Comparison of ENCODE assay signal across 18 cellular contexts in the genomic region with DNA sequence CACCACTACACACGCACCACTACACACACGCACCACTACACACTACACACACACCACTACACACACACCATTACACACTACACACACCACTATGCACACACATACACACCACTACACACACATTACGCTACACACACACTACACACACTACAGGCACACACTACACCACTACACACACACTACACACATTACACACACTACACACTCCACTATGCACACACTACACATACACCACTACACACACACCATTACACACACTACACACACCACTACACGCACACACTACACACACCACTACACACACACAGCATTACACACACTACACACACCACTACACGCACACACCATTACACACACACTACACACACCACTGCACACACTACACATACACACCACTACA. TPM values are rescaled to one million over a fixed set of nuclear protein-coding genes. Genes with fewer than 3 reads are reported as not detected.
DNase-seq lines count a peak whose midpoint lies in the region; ATAC-seq, FAIRE-seq and TF ChIP-seq lines count a peak whose summit lies in the region.
"Had no signal": no experiment of that assay in that cellular context is flagged by ENCODE, and none has a peak within 500 bp of the region (broad histone marks: within the 10 kb centered on the region; RNA-seq: fewer than 3 reads in every experiment).

No MANE protein-coding gene starts in this region.

- H3K9me3 ChIP-seq in IMR-90 (ENCODE audit: control insufficient read depth, insufficient read depth, low read length) (no peaks in the 10 kb centered on the region), K562 (replicated peaks; ENCODE audit: control insufficient read depth, insufficient read depth, low read depth, low read length) (peaks cover 23% of the 10 kb centered on the region), neuronal stem cell (replicated peaks in 1 of 2; ENCODE audit: control insufficient read depth in 2 of 2, insufficient read depth in 1 of 2, low read depth in 1 of 2, low read length in 2 of 2) (peaks cover 5 to 26% of the 10 kb centered on the region in 2 donors)

- H3K14ac ChIP-seq in IMR-90 (replicated peaks; ENCODE audit: low read depth, low read length) (no peak overlapping the region), neuronal stem cell (ENCODE audit: low read length) (no peak overlapping the region)

- no peak overlapping the region for H2BK12ac ChIP-seq in neuronal stem cell (ENCODE audit: low read length)

- in situ Hi-C loops in IMR-90 (cut with MboI; ENCODE audit: low sequenced_read_pairs), result no loop called here
- in situ Hi-C loops in K562 (cut with MboI), result no loop called here

- no peak overlapping the region for H2BK20ac ChIP-seq in IMR-90 (ENCODE audit: low read depth, low read length)

- no peak overlapping the region for H3K4ac ChIP-seq in IMR-90 (ENCODE audit: low read depth, low read length)
- no peak overlapping the region for H3K4ac ChIP-seq in neuronal stem cell (ENCODE audit: low read length)

- H3K27me3 ChIP-seq in IMR-90 (ENCODE audit: control insufficient read depth, insufficient read depth, low read length), result peaks cover 2% of the 10 kb centered on the region; the same call in 1 of the 2 replicates
- H3K27me3 ChIP-seq in K562 (ENCODE audit: control insufficient read depth in 2 of 2, insufficient read depth in 2 of 2, low read length in 2 of 2), result no peaks in the 10 kb centered on the region; a peak in 1 of 5 replicates
- no peaks in the 10 kb centered on the region for H3K27me3 ChIP-seq in neuronal stem cell (ENCODE audit: control insufficient read depth in 3 of 3, insufficient read depth in 3 of 3, low read depth in 1 of 3, low read length in 3 of 3)

- peaks cover 18% of the 10 kb centered on the region for H4K20me1 ChIP-seq in IMR-90 (ENCODE audit: insufficient read depth, low read length)
- no peaks in the 10 kb centered on the region; the same call in 1 of the 2 replicates for H4K20me1 ChIP-seq in K562 (replicated peaks; ENCODE audit: control insufficient read depth, insufficient read depth, low read length)

- dilution Hi-C loops in IMR-90 (cut with HindIII; ENCODE audit: low sequenced_read_pairs, unreplicated experiment), result no loop called here

- no peak overlapping the region for H3K18ac ChIP-seq in IMR-90 (ENCODE audit: low read depth, low read length)
- no peak overlapping the region for H3K18ac ChIP-seq in neuronal stem cell (ENCODE audit: low read length)

- no peak overlapping the region for H2AK9ac ChIP-seq in IMR-90 (replicated peaks; ENCODE audit: low read depth, low read length, poor library complexity)

- H4K8ac ChIP-seq in IMR-90 (ENCODE audit: low read depth in 2 of 2, low read length in 2 of 2) (no peak overlapping the region), neuronal stem cell (ENCODE audit: low read depth, low read length) (no peak overlapping the region)

- intact Hi-C loops in IMR-90 (cut with micrococcal nuclease), result no loop called here
- intact Hi-C loops in K562 (cut with micrococcal nuclease), result loop anchor here (10.0 kb wide), 2 partner anchors 58 to 258 kb away; no protein-coding TSS in a partner anchor

- no peak overlapping the region for H3K4me3 ChIP-seq in IMR-90 (ENCODE audit: insufficient read depth, low read depth, low read length)
- H3K4me3 ChIP-seq in K562, result no peak overlapping the region
- H3K4me3 ChIP-seq in neuronal stem cell (ENCODE audit: low read length in 2 of 2), result peak overlapping the region in 1 of 2 donors; percentile 76
- H3K4me3 ChIP-seq: BLaER1, GM23248 had no signal

- H3K9ac ChIP-seq in IMR-90 (ENCODE audit: low read depth, low read length), result no peak overlapping the region
- no peak overlapping the region for H3K9ac ChIP-seq in K562 (ENCODE audit: insufficient read depth in 1 of 2, low read depth in 2 of 2, low read length in 2 of 2)
- no peak overlapping the region for H3K9ac ChIP-seq in neuronal stem cell (ENCODE audit: low read depth, low read length, poor library complexity)
- H3K9ac ChIP-seq: BLaER1, GM23248 had no signal

- TF ChIP-seq POLR2A in GM12892 (IDR thresholded peaks at IDR 0.05; ENCODE audit: low read depth, low read length), result no peak
- no peak for TF ChIP-seq POLR2A in IMR-90 (IDR thresholded peaks at IDR 0.05; ENCODE audit: low read depth, low read length)
- TF ChIP-seq POLR2A in K562 (conservative IDR thresholded peaks at IDR 0.05), result no peak

- 100% methylated on average over 4 of the region's 5 CpGs; no CpG with 5 or more reads in 1 of the 2 experiments for whole genome bisulfite sequencing in IMR-90 (ENCODE audit: extremely low coverage in 2 of 2, insufficient read length in 1 of 2), 2 experiments
- 82% methylated on average over 5 of the region's 5 CpGs for WGBS in K562 (ENCODE audit: insufficient coverage, low coverage, missing lambda C conversion rate)
- WGBS in neuronal stem cell (ENCODE audit: extremely low coverage in 2 of 2, insufficient read length in 2 of 2, insufficient replicate concordance in 1 of 2), 2 donors, result 100% methylated on average over 4 to 5 of the region's 5 CpGs

- no peaks in the 10 kb centered on the region for H3K79me2 ChIP-seq in K562 (ENCODE audit: control insufficient read depth, insufficient read depth, low read length)

- TF ChIP-seq CTCF in IMR-90 (conservative IDR thresholded peaks at IDR 0.05; ENCODE audit: low read depth, low read length) (no peak), K562 (IDR thresholded peaks at IDR 0.05 in 2 of 3, conservative IDR thresholded peaks at IDR 0.05 in 1 of 3; ENCODE audit: insufficient read depth in 2 of 3, low read depth in 1 of 3, low read length in 3 of 3) (no peak)

- H3K79me1 ChIP-seq in IMR-90 (ENCODE audit: low read depth in 1 of 2, low read length in 2 of 2) (no peaks in the 10 kb centered on the region), neuronal stem cell (ENCODE audit: low read depth, low read length) (peaks cover 3% of the 10 kb centered on the region)

- no peak overlapping the region for H3K23ac ChIP-seq in IMR-90 (ENCODE audit: low read depth, low read length)
- peak overlapping the region; percentile 65 for H3K23ac ChIP-seq in neuronal stem cell (ENCODE audit: low read depth, low read length, poor library complexity)

- H2AFZ ChIP-seq in IMR-90 (replicated peaks; ENCODE audit: low read length, poor library complexity) (no peak overlapping the region), K562 (ENCODE audit: low read depth, low read length) (no peak overlapping the region), neuronal stem cell (ENCODE audit: low read length) (no peak overlapping the region)
- H2AFZ ChIP-seq: GM23248 had no signal

- DNase-seq in GM12892 (ENCODE audit: insufficient read length), result no peak
- DNase-seq in IMR-90, result no peak
- no peak for DNase-seq in K562 (ENCODE audit: extremely low read depth in 1 of 4, low spot score in 3 of 4)
- DNase-seq in neuronal stem cell (ENCODE audit: low spot score), result no peak
- DNase-seq in NCI-H1694 treated with DMSO at 0.1 percent for 48 hours (lab: John Stamatoyannopoulos, UW), result no peak
- DNase-seq in NCI-H1092 (lab: John Stamatoyannopoulos, UW), result no peak
- DNase-seq: 8988T; Calu3; CD8-positive, alpha-beta T cell; DMS79 treated with DMSO at 0.1 percent for 48 hours; GF-D8; GM23248; KBM-7 had no signal

- CTCF ChIA-PET in IMR-90 (lab: Yijun Ruan, JAX) (no interaction called here), K562 (lab: Yijun Ruan, JAX; ENCODE audit: low intra/inter-chr PET ratio) (no interaction called here)

- H3K27ac ChIP-seq in IMR-90 (ENCODE audit: insufficient read depth, low read length) (no peak overlapping the region), K562 (ENCODE audit: extremely low read depth, low read depth, low read length) (no peak overlapping the region; the same call in 2 of the 3 replicates), neuronal stem cell (replicated peaks; ENCODE audit: low read length) (no peak overlapping the region)
- H3K27ac ChIP-seq: BLaER1, GM23248 had no signal

- no peak overlapping the region for H4K5ac ChIP-seq in IMR-90 (ENCODE audit: low read depth, low read length)

- peaks cover 16% of the 10 kb centered on the region for H3K36me3 ChIP-seq in IMR-90 (ENCODE audit: control insufficient read depth, insufficient read depth, low read length)
- peaks cover 36% of the 10 kb centered on the region for H3K36me3 ChIP-seq in K562 (ENCODE audit: control insufficient read depth, insufficient read depth, low read length)
- peaks cover 5 to 38% of the 10 kb centered on the region in 2 donors for H3K36me3 ChIP-seq in neuronal stem cell (replicated peaks in 1 of 2; ENCODE audit: control insufficient read depth in 2 of 2, insufficient read depth in 2 of 2, low read length in 2 of 2)

- no peak overlapping the region for H4K91ac ChIP-seq in IMR-90 (ENCODE audit: insufficient read depth, low read depth, low read length)
- peak overlapping the region; percentile 19 for H4K91ac ChIP-seq in neuronal stem cell (ENCODE audit: low read depth, low read length, poor library complexity)

- 0 out of 2 replicates have a peak overlapping the region, but pooled peaks have one; percentile 16 for H2AK5ac ChIP-seq in IMR-90 (ENCODE audit: low read depth, low read length)
- H2AK5ac ChIP-seq in neuronal stem cell (ENCODE audit: low read depth, low read length), result no peak overlapping the region

- no peak overlapping the region for H3K56ac ChIP-seq in IMR-90 (ENCODE audit: extremely low read depth, insufficient read depth, low read length)

- POLR2A ChIA-PET in IMR-90 (lab: Charles Lee; ENCODE audit: unreplicated experiment), result no interaction called here
- POLR2A ChIA-PET in K562 (lab: Yijun Ruan, JAX), result no interaction called here

- TF ChIP-seq RAD21 in IMR-90 (IDR thresholded peaks at IDR 0.05; ENCODE audit: low read length), result no peak
- no peak for TF ChIP-seq RAD21 in K562 (CRISPR knock-in tag; conservative IDR thresholded peaks at IDR 0.05 in 1 of 2, IDR thresholded peaks at IDR 0.05 in 1 of 2)

- no peak overlapping the region for H2BK120ac ChIP-seq in IMR-90 (ENCODE audit: low read depth, low read length)
- no peak overlapping the region for H2BK120ac ChIP-seq in neuronal stem cell (ENCODE audit: low read depth, low read length)

- H3K9me1 ChIP-seq in IMR-90 (ENCODE audit: insufficient read depth, low read length) (peaks cover 16% of the 10 kb centered on the region; the same call in 1 of the 2 replicates), K562 (ENCODE audit: control insufficient read depth, insufficient read depth, low read length) (no peaks in the 10 kb centered on the region)

- FAIRE-seq in GM12892 (lab: Jason Lieb, UNC) (peak; percentile 48), K562 (lab: Jason Lieb, UNC) (no peak)
- FAIRE-seq: GM19239, H54 had no signal

- H3K4me1 ChIP-seq in IMR-90 (ENCODE audit: control insufficient read depth, insufficient read depth, low read length) (no peaks in the 10 kb centered on the region; the same call in 1 of the 2 replicates), K562 (replicated peaks in 1 of 2; ENCODE audit: control insufficient read depth in 2 of 2, insufficient read depth in 2 of 2, low read length in 2 of 2) (peaks cover 0 to 47% of the 10 kb centered on the region in 2 experiments; a peak in 2 of 5 replicates), neuronal stem cell (ENCODE audit: control insufficient read depth in 2 of 2, insufficient read depth in 1 of 2, low read depth in 1 of 2, low read length in 2 of 2) (peaks cover 6 to 14% of the 10 kb centered on the region in 2 donors)

- ATAC-seq in IMR-90 (ENCODE audit: low read depth) (no peak), K562 (no peak), GM21825 (IDR thresholded peaks at IDR 0.05; ENCODE audit: unreplicated experiment) (no peak)
- ATAC-seq: CD8-positive, alpha-beta T cell; HCT116 had no signal

- TF ChIP-seq EP300 in K562 (IDR thresholded peaks at IDR 0.05; ENCODE audit: low read length), result no peak

- no TSS peak for BruUV-seq in IMR-90 (replicated peaks; lab: Mats Ljungman, UMichigan)
- BruUV-seq in K562 (replicated peaks; lab: Mats Ljungman, UMichigan), result no TSS peak

- no peak overlapping the region for H2BK15ac ChIP-seq in IMR-90 (ENCODE audit: low read depth, low read length)
- H2BK15ac ChIP-seq in neuronal stem cell (ENCODE audit: low read length), result no peak overlapping the region

- H3K4me2 ChIP-seq in IMR-90 (ENCODE audit: low read depth, low read length), result no peak overlapping the region
- no peak overlapping the region; the same call in 1 of the 2 replicates for H3K4me2 ChIP-seq in K562 (ENCODE audit: insufficient read depth, low read length)
- H3K4me2 ChIP-seq in neuronal stem cell (ENCODE audit: insufficient read depth, low read length, poor library complexity, severe bottlenecking), result no peak overlapping the region
- H3K4me2 ChIP-seq: BLaER1 had no signal

- H2BK5ac ChIP-seq in IMR-90 (ENCODE audit: low read depth, low read length, poor library complexity, severe bottlenecking), result peak overlapping the region; percentile 95
- H2BK5ac ChIP-seq in neuronal stem cell (ENCODE audit: low read length), result no peak overlapping the region

RNA-seq across cellular contexts. Expression of gene NOC4L, which starts 12.7 kb away (rescaled TPM):
- polyA plus RNA-seq in GM12892 (2012; ENCODE audit: missing spikeins), result 5.2 TPM
- 5.2 and 6.1 TPM in 2 replicates for total RNA-seq in IMR-90 (2012; rRNA removed)
- polyA plus RNA-seq in IMR-90 (2012; rRNA removed), result 13.4 and 17.0 TPM in 2 replicates
- 12.0 and 16.4 TPM in 2 replicates for polyA plus RNA-seq in IMR-90 (2012; cell fraction: cytosol; rRNA removed)
- 12.2 and 32.5 TPM in 2 replicates for polyA plus RNA-seq in IMR-90 (2012; cell fraction: nucleus; rRNA removed; ENCODE audit: low replicate concordance)
- total RNA-seq in K562 (2011; cell fraction: chromatin; rRNA removed; ENCODE audit: low replicate concordance), result 5.1 and 16.0 TPM in 2 replicates
- 19.2 and 20.4 TPM in 2 replicates for total RNA-seq in K562 (2011; cell fraction: nucleolus; rRNA removed)
- total RNA-seq in K562 (2011; cell fraction: nucleoplasm; rRNA removed), result 6.3 and 8.9 TPM in 2 replicates
- total RNA-seq in K562 (2014; rRNA removed), result 40.4 and 57.2 TPM in 2 replicates
- total RNA-seq in K562 (2014; rRNA removed; fragmentation: Illumina TruSeq; extraction: Trizol), result 3.2 and 4.9 TPM in 2 replicates
- total RNA-seq in K562 (2015; rRNA removed; fragmentation: Illumina TruSeq; extraction: Trizol), result 20.1 and 24.6 TPM in 2 replicates
- total RNA-seq in K562 (2021), result 77.0 and 78.5 TPM in 2 replicates
- polyA plus RNA-seq in K562 (2011; rRNA removed), result 4.4 and 8.8 TPM in 2 replicates
- 7.3 and 22.0 TPM in 2 replicates for polyA plus RNA-seq in K562 (2011; cell fraction: cytosol; rRNA removed)
- 16.8 and 33.7 TPM in 2 replicates for polyA plus RNA-seq in K562 (2011; cell fraction: nucleus; rRNA removed)
- 38.5 and 46.2 TPM in 2 replicates for polyA plus RNA-seq in K562 (2012)
- polyA plus RNA-seq in K562 (2014; fragmentation: Illumina TruSeq; extraction: Trizol), result 20.0 and 44.9 TPM in 2 replicates
- 1 to 10 TPM; 1.3 to 2.9 TPM for polyA plus RNA-seq in K562 (2014; fragmentation: Nextera tagmentation; extraction: Ambion mirVana)
- 33.7 and 35.5 TPM in 2 replicates for polyA plus RNA-seq in K562 (2014; rRNA removed)
- polyA minus RNA-seq in K562 (2011; rRNA and poly(A)+ RNA removed), result 1.5 and 3.8 TPM in 2 replicates
- 21.0 and 22.6 TPM in 2 replicates for polyA minus RNA-seq in K562 (2011; cell fraction: cytosol; rRNA and poly(A)+ RNA removed)
- 7.9 and 9.6 TPM in 2 replicates for polyA minus RNA-seq in K562 (2011; cell fraction: nucleus; rRNA and poly(A)+ RNA removed)
- polyA plus RNA-seq in neuronal stem cell (2013, experiment 1 of 2), result 24.2 TPM
- polyA plus RNA-seq in neuronal stem cell (2013, experiment 2 of 2), result 24.1 TPM

RNA-seq across cellular contexts. Expression of gene DDX51, which starts 12.8 kb away (rescaled TPM):
- 11.2 TPM for polyA plus RNA-seq in GM12892 (2012; ENCODE audit: missing spikeins)
- total RNA-seq in IMR-90 (2012; rRNA removed) (3.3 and 3.8 TPM in 2 replicates), K562 (2014; rRNA removed) (13.1 and 17.3 TPM in 2 replicates), K562 (2014; rRNA removed; fragmentation: Illumina TruSeq; extraction: Trizol) (6.3 and 8.0 TPM in 2 replicates), K562 (2015; rRNA removed; fragmentation: Illumina TruSeq; extraction: Trizol) (12.4 TPM in 2 replicates), K562 (2021) (28.9 and 35.9 TPM in 2 replicates)
- polyA plus RNA-seq in IMR-90 (2012; rRNA removed) (14.5 and 17.2 TPM in 2 replicates), K562 (2011; rRNA removed) (11.5 and 16.8 TPM in 2 replicates), K562 (2014; fragmentation: Illumina TruSeq; extraction: Trizol) (15.2 and 18.7 TPM in 2 replicates), K562 (2014; fragmentation: Nextera tagmentation; extraction: Ambion mirVana) (1 to 10 TPM; 1.1 TPM), K562 (2014; rRNA removed) (30.2 and 30.4 TPM in 2 replicates)
- polyA plus RNA-seq in IMR-90 (2012; cell fraction: cytosol; rRNA removed), result 10.6 and 16.7 TPM in 2 replicates
- polyA plus RNA-seq in IMR-90 (2012; cell fraction: nucleus; rRNA removed; ENCODE audit: low replicate concordance), result 29.6 and 67.5 TPM in 2 replicates
- total RNA-seq in K562 (2011; cell fraction: chromatin; rRNA removed; ENCODE audit: low replicate concordance), result 67.8 and 193 TPM in 2 replicates
- 119 and 131 TPM in 2 replicates for total RNA-seq in K562 (2011; cell fraction: nucleolus; rRNA removed)
- 73.8 and 80.7 TPM in 2 replicates for total RNA-seq in K562 (2011; cell fraction: nucleoplasm; rRNA removed)
- 11.0 and 11.3 TPM in 2 replicates for polyA plus RNA-seq in K562 (2011; cell fraction: cytosol; rRNA removed)
- polyA plus RNA-seq in K562 (2011; cell fraction: nucleus; rRNA removed), result 90.6 and 110 TPM in 2 replicates
- 17.8 and 19.0 TPM in 2 replicates for polyA plus RNA-seq in K562 (2012)
- polyA minus RNA-seq in K562 (2011; rRNA and poly(A)+ RNA removed), result 3.7 and 6.8 TPM in 2 replicates
- 5.7 and 7.7 TPM in 2 replicates for polyA minus RNA-seq in K562 (2011; cell fraction: cytosol; rRNA and poly(A)+ RNA removed)
- 27.7 and 30.6 TPM in 2 replicates for polyA minus RNA-seq in K562 (2011; cell fraction: nucleus; rRNA and poly(A)+ RNA removed)
- polyA plus RNA-seq in neuronal stem cell (2013, experiment 1 of 2), result 8.5 TPM
- polyA plus RNA-seq in neuronal stem cell (2013, experiment 2 of 2), result 8.6 TPM
